Comparison of ENCODE assay signal across 6 cellular contexts in the genomic region with DNA sequence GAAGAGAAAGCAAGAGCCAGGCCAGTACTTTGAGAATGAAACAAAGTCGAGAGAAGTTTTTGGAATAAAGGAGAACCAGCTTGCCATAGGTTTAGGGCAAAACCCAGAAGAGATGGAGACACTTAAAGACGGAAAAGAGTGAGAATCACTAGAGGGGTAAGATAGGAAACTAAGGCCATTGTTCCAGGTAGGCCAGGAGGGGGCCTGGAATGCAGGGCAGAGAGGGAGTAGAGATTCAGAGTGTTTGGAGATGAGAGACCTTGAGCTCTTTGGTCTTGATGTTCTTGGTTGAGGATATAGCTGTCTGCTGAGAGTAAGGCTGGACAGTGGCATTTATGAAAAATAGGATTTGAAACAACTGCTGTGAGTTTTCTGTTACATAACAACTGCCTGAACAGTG.
"Had no signal": no experiment of that assay in that cellular context is flagged by ENCODE, and none has a peak within 500 bp of the region (broad histone marks: within the 10 kb centered on the region; RNA-seq: fewer than 3 reads in every experiment).

No MANE protein-coding gene starts in this region.

- H3K4me3 Mint-ChIP-seq: H9, IgD-negative memory B cell had no signal

- H3K9ac ChIP-seq: GM23248 had no signal

- H3K4me1 Mint-ChIP-seq: H9, IgD-negative memory B cell had no signal

- FAIRE-seq: HTR-8/SVneo had no signal

- H3K27ac ChIP-seq: GM23248 had no signal

- H3K4me3 ChIP-seq: GM23248 had no signal

- DNase-seq: GM23248, H9, HCEC 1CT, KBM-7 had no signal

- H3K27me3 Mint-ChIP-seq: IgD-negative memory B cell had no signal

- H3K27ac Mint-ChIP-seq: H9, IgD-negative memory B cell had no signal

- H2AFZ ChIP-seq: GM23248 had no signal
